Comparison of ENCODE assay signal across 19 cellular contexts in genomic region chr16:77787452-77787851, GRCh38. TPM values are rescaled to one million over a fixed set of nuclear protein-coding genes. Genes with fewer than 3 reads are reported as not detected.
"Had no signal": no experiment of that assay in that cellular context is flagged by ENCODE, and none has a peak within 500 bp of the region (broad histone marks: within the 10 kb centered on the region; RNA-seq: fewer than 3 reads in every experiment).

No MANE protein-coding gene starts in this region.

- H3K9me3 ChIP-seq: colonic mucosa, right lobe of liver, thoracic aorta, upper lobe of right lung had no signal

- DNase-seq: activated B cell treated with CpG ODN at 0.5 μM for 24 hours; activated CD4-positive, alpha-beta memory T cell treated with anti-CD3 and anti-CD28 coated beads for 36 hours; activated CD4-positive, alpha-beta T cell treated with anti-CD3 and anti-CD28 coated beads for 4 hours; activated naive CD8-positive, alpha-beta T cell treated with anti-CD3 and anti-CD28 coated beads for 36 hours; activated T-cell treated with anti-CD3 and anti-CD28 coated beads for 4 hours; brain microvascular endothelial cell; central memory CD4-positive, alpha-beta T cell; colonic mucosa; immature natural killer cell; left ventricle myocardium superior; right lobe of liver; stimulated activated CD4-positive, alpha-beta T cell treated with anti-CD3 and anti-CD28 coated beads, Interleukin-4, amount 100 ng/mL, for 4 hours; T-helper 9 cell; upper lobe of right lung had no signal

- H3K27ac ChIP-seq: brain microvascular endothelial cell, colonic mucosa, parathyroid adenoma, right lobe of liver, thoracic aorta, upper lobe of right lung had no signal

- H2AFZ ChIP-seq: parathyroid adenoma had no signal

- H3K36me3 ChIP-seq: brain microvascular endothelial cell, colonic mucosa, right lobe of liver, thoracic aorta, upper lobe of right lung had no signal

- H3K9ac ChIP-seq: parathyroid adenoma had no signal

- H3K27ac Mint-ChIP-seq: activated B cell treated with CpG ODN at 0.5 μM for 24 hours; activated CD4-positive, alpha-beta memory T cell treated with anti-CD3 and anti-CD28 coated beads for 36 hours; activated naive CD8-positive, alpha-beta T cell treated with anti-CD3 and anti-CD28 coated beads for 36 hours; activated T-helper 1 cell treated with anti-CD3 and anti-CD28 coated beads, Interleukin-12 subunit alpha, Interleukin-12 subunit beta, Interleukin-2, Interleukin-4 antibody, amounts not matched to agents 30 ng/mL and 10 ng/mL and 1 ng/mL, durations not matched to agents 14 hours and 24 hours and 36 hours; immature natural killer cell; memory B cell; stimulated activated memory B cell treated with anti-CD40 and anti-IgM and Interleukin-4, amounts not matched to agents 10 μg/mL and 1 μg/mL and 100 μg/mL, for 72 hours had no signal

- H3K4me1 ChIP-seq: colonic mucosa, parathyroid adenoma had no signal

- H3K9me3 Mint-ChIP-seq: activated B cell treated with CpG ODN at 0.5 μM for 24 hours; activated CD4-positive, alpha-beta memory T cell treated with anti-CD3 and anti-CD28 coated beads for 36 hours; activated naive CD8-positive, alpha-beta T cell treated with anti-CD3 and anti-CD28 coated beads for 36 hours; activated T-helper 1 cell treated with anti-CD3 and anti-CD28 coated beads, Interleukin-12 subunit alpha, Interleukin-12 subunit beta, Interleukin-2, Interleukin-4 antibody, amounts not matched to agents 30 ng/mL and 10 ng/mL and 1 ng/mL, durations not matched to agents 14 hours and 24 hours and 36 hours; immature natural killer cell; memory B cell; stimulated activated memory B cell treated with anti-CD40 and anti-IgM and Interleukin-4, amounts not matched to agents 10 μg/mL and 1 μg/mL and 100 μg/mL, for 72 hours had no signal

- H3K36me3 Mint-ChIP-seq: activated CD4-positive, alpha-beta memory T cell treated with anti-CD3 and anti-CD28 coated beads for 36 hours; activated naive CD8-positive, alpha-beta T cell treated with anti-CD3 and anti-CD28 coated beads for 36 hours; immature natural killer cell; memory B cell; stimulated activated memory B cell treated with anti-CD40 and anti-IgM and Interleukin-4, amounts not matched to agents 10 μg/mL and 1 μg/mL and 100 μg/mL, for 72 hours had no signal

- ATAC-seq: stimulated activated memory B cell treated with anti-CD40 and anti-IgM and Interleukin-4, amounts not matched to agents 10 μg/mL and 1 μg/mL and 100 μg/mL, for 72 hours had no signal

RNA-seq across cellular contexts. Expression of gene VAT1L, which starts 0.9 kb away (rescaled TPM):
- total RNA-seq: activated B cell treated with CpG ODN at 0.5 μM for 24 hours; activated CD4-positive, alpha-beta memory T cell treated with anti-CD3 and anti-CD28 coated beads for 36 hours; activated naive CD8-positive, alpha-beta T cell treated with anti-CD3 and anti-CD28 coated beads for 36 hours; activated T-helper 1 cell treated with anti-CD3 and anti-CD28 coated beads, Interleukin-12 subunit alpha, Interleukin-12 subunit beta, Interleukin-2, Interleukin-4 antibody, amounts not matched to agents 30 ng/mL and 10 ng/mL and 1 ng/mL, durations not matched to agents 14 hours and 24 hours and 36 hours had no signal
- polyA plus RNA-seq: immature natural killer cell had no signal
